8 cellular contexts compared by ENCODE assay signal in genomic region chr19:2950286-2951124, GRCh38. TPM values are rescaled to one million over a fixed set of nuclear protein-coding genes. Genes with fewer than 3 reads are reported as not detected.
DNase-seq lines count a peak whose midpoint lies in the region; ATAC-seq and TF ChIP-seq lines count a peak whose summit lies in the region.

No MANE protein-coding gene starts in this region.

- H3K79me2 ChIP-seq in H9 (ENCODE audit: insufficient read depth, low read length): peaks cover 5% of the 10 kb centered on the region; the same call in 1 of the 2 replicates

- DNase-seq in H9 (peak; percentile 99), M059J (ENCODE audit: low read depth) (peak; percentile 99), SHP77 (lab: John Stamatoyannopoulos, UW) (peak; percentile 98), activated gamma-delta T cell (lab: John Stamatoyannopoulos, UW) (peak; percentile 87), fibroblast of the aortic adventitia (ENCODE audit: low read depth) (peak; percentile 100)
- peak; percentile 100 for DNase-seq in natural killer cell treated with Interleukin-12 subunit alpha and Interleukin-12 subunit beta and Interleukin-15 and Interleukin-18, amount 100 ng/mL, for 72 hours (ENCODE audit: low spot score)
- peak; percentile 99 for DNase-seq in stimulated activated naive CD4-positive, alpha-beta T cell treated with Interleukin-2 at 50 U/mL for 16 hours (lab: John Stamatoyannopoulos, UW)

- peak overlapping the region; percentile 97 to 98 (median 97) for H3K27ac Mint-ChIP-seq in H9
- H3K27ac Mint-ChIP-seq in natural killer cell treated with Interleukin-12 subunit alpha and Interleukin-12 subunit beta and Interleukin-15 and Interleukin-18, amount 100 ng/mL, for 72 hours: peak overlapping the region; percentile 92 to 99

- H4K20me1 ChIP-seq in H9 (ENCODE audit: control insufficient read depth, insufficient read depth, insufficient read length): no peaks in the 10 kb centered on the region

- H3K36me3 ChIP-seq in ES-I3 (ENCODE audit: insufficient read depth, low read length): no peaks in the 10 kb centered on the region

- no peak overlapping the region for H3K23ac ChIP-seq in H9 (ENCODE audit: insufficient read length, low read depth, low read length)

- H2BK20ac ChIP-seq in H9 (ENCODE audit: low read depth, low read length, poor library complexity, severe bottlenecking): no peak overlapping the region

- no peak overlapping the region for H4K91ac ChIP-seq in H9 (ENCODE audit: insufficient read length, low read depth, low read length)

- H3K23me2 ChIP-seq in H9 (ENCODE audit: insufficient read length, low read depth, low read length, poor library complexity, severe bottlenecking): no peaks in the 10 kb centered on the region

- peak overlapping the region; percentile 97 to 99 for H3K4me3 Mint-ChIP-seq in H9
- peak overlapping the region; percentile 87 for H3K4me3 Mint-ChIP-seq in natural killer cell treated with Interleukin-12 subunit alpha and Interleukin-12 subunit beta and Interleukin-15 and Interleukin-18, amount 100 ng/mL, for 72 hours

- H4K8ac ChIP-seq in H9 (replicated peaks; ENCODE audit: insufficient read length, low read depth, low read length): no peak overlapping the region

- H3K4me1 ChIP-seq in ES-I3 (ENCODE audit: insufficient read depth, low read length) (0 out of 2 replicates have a peak, but pooled peaks cover 9% of the 10 kb centered on the region), H9 (ENCODE audit: insufficient read depth, low read length) (peaks cover 3% of the 10 kb centered on the region; the same call in 1 of the 2 replicates)

- H3K4me1 Mint-ChIP-seq in H9: peaks cover 8 to 16% of the 10 kb centered on the region in 2 experiments
- peaks cover 19 to 24% of the 10 kb centered on the region in 2 donors for H3K4me1 Mint-ChIP-seq in natural killer cell treated with Interleukin-12 subunit alpha and Interleukin-12 subunit beta and Interleukin-15 and Interleukin-18, amount 100 ng/mL, for 72 hours (ENCODE audit: low read depth in 2 of 2)

- TF ChIP-seq CTCF in H9 (conservative IDR thresholded peaks at IDR 0.05): no peak
- no peak for TF ChIP-seq CTCF in fibroblast of the aortic adventitia (IDR thresholded peaks at IDR 0.05; ENCODE audit: insufficient read depth, low read length)

- peak; percentile 98 to 99 for ATAC-seq in natural killer cell treated with Interleukin-12 subunit alpha and Interleukin-12 subunit beta and Interleukin-15 and Interleukin-18, amount 100 ng/mL, for 72 hours

- no peaks in the 10 kb centered on the region; a peak in 1 of 7 replicates for H3K36me3 Mint-ChIP-seq in H9 (ENCODE audit: insufficient read depth in 1 of 3, low read depth in 3 of 3)
- H3K36me3 Mint-ChIP-seq in natural killer cell treated with Interleukin-12 subunit alpha and Interleukin-12 subunit beta and Interleukin-15 and Interleukin-18, amount 100 ng/mL, for 72 hours: no peaks in the 10 kb centered on the region

- no peak overlapping the region for H2AFZ ChIP-seq in H9 (ENCODE audit: low read length)

- no peak overlapping the region for H4K5ac ChIP-seq in H9 (ENCODE audit: insufficient read length, low read depth, low read length)

- no peak overlapping the region for H2BK15ac ChIP-seq in H9 (ENCODE audit: low read depth, low read length)

- H3K14ac ChIP-seq in H9 (ENCODE audit: insufficient read depth, low read length): peak overlapping the region; percentile 21; the same call in 1 of the 2 replicates

- no peak overlapping the region for H3T11ph ChIP-seq in H9 (ENCODE audit: low read length)

- H3K4me3 ChIP-seq in fibroblast of the aortic adventitia (ENCODE audit: low read depth, low read length): peak overlapping the region; percentile 77

- WGBS in H9 (ENCODE audit: extremely low coverage, insufficient read length, low lambda C conversion rate): no CpG with 5 or more reads among the region's 53 CpGs

- H3K27me3 ChIP-seq in H9 (ENCODE audit: insufficient read depth, low read length): no peaks in the 10 kb centered on the region

- no peak overlapping the region for H3K4ac ChIP-seq in H9 (ENCODE audit: low read depth, low read length)

- H3K9me3 ChIP-seq in ES-I3 (ENCODE audit: control insufficient read depth, insufficient read depth, low read length): no peaks in the 10 kb centered on the region
- no peaks in the 10 kb centered on the region for H3K9me3 ChIP-seq in H9 (ENCODE audit: control insufficient read depth, low read depth, low read length)

- no peak overlapping the region for H3K56ac ChIP-seq in H9 (ENCODE audit: insufficient read length, low read depth, low read length)

- peak overlapping the region; percentile 86 for H3K9ac ChIP-seq in ES-I3 (ENCODE audit: low read depth, low read length)
- H3K9ac ChIP-seq in H9 (ENCODE audit: extremely low read depth, insufficient read length, low read length): peak overlapping the region; percentile 80

- peak overlapping the region; percentile 47 for H3K18ac ChIP-seq in H9 (ENCODE audit: insufficient read length, low read depth, low read length)

- no peaks in the 10 kb centered on the region for H3K9me3 Mint-ChIP-seq in H9
- no peaks in the 10 kb centered on the region for H3K9me3 Mint-ChIP-seq in natural killer cell treated with Interleukin-12 subunit alpha and Interleukin-12 subunit beta and Interleukin-15 and Interleukin-18, amount 100 ng/mL, for 72 hours

- no peaks in the 10 kb centered on the region for H3K79me1 ChIP-seq in H9 (ENCODE audit: insufficient read depth, low read depth, low read length, poor library complexity, severe bottlenecking)

- H3K27me3 Mint-ChIP-seq in H9 (ENCODE audit: low read depth): no peaks in the 10 kb centered on the region
- H3K27me3 Mint-ChIP-seq in natural killer cell treated with Interleukin-12 subunit alpha and Interleukin-12 subunit beta and Interleukin-15 and Interleukin-18, amount 100 ng/mL, for 72 hours: no peaks in the 10 kb centered on the region

- no peak overlapping the region for H2BK120ac ChIP-seq in H9 (ENCODE audit: low read depth, low read length, poor library complexity, severe bottlenecking)

- no peak overlapping the region for H3K27ac ChIP-seq in H9 (ENCODE audit: insufficient read length, low read depth, low read length)

- no peak overlapping the region for H2AK5ac ChIP-seq in H9 (ENCODE audit: insufficient read length, low read length)

- H2BK12ac ChIP-seq in H9 (ENCODE audit: insufficient read length, low read depth, low read length): no peak overlapping the region

- no peak overlapping the region for H2BK5ac ChIP-seq in H9 (ENCODE audit: insufficient read length, low read length)

- peak overlapping the region; percentile 76 for H3K4me2 ChIP-seq in H9 (ENCODE audit: insufficient read depth, insufficient read length, low read length)

RNA-seq across cellular contexts. Expression of gene ZNF77, which starts 5.7 kb away (rescaled TPM):
- total RNA-seq in H9 (2021): 4.3 and 4.6 TPM in 2 replicates
- total RNA-seq in M059J (2014; rRNA removed; shearing (Covaris generic)): 4.9 and 7.6 TPM in 2 replicates
- total RNA-seq in fibroblast of the aortic adventitia (ENCODE audit: low replicate concordance): 5.5 and 7.8 TPM in 2 replicates
- total RNA-seq in natural killer cell treated with Interleukin-12 subunit alpha and Interleukin-12 subunit beta and Interleukin-15 and Interleukin-18, amount 100 ng/mL, for 72 hours: 10 to 100 TPM in 1 of 2 donors, 1 to 10 TPM in 1; 5.3 to 10.4 TPM

RNA-seq across cellular contexts. Expression of gene TLE6, which starts 26.9 kb away (rescaled TPM):
- total RNA-seq in H9 (2021): 1.1 and 1.7 TPM in 2 replicates
- 0.10 and 2.8 TPM in 2 replicates for total RNA-seq in M059J (2014; rRNA removed; shearing (Covaris generic))
- 0.18 TPM in 1 of 2 replicates, not detected in the other for total RNA-seq in fibroblast of the aortic adventitia (ENCODE audit: low replicate concordance)
- 1 to 10 TPM in 1 of 2 donors, under 1 TPM in 1; 0.45 to 1.8 TPM for total RNA-seq in natural killer cell treated with Interleukin-12 subunit alpha and Interleukin-12 subunit beta and Interleukin-15 and Interleukin-18, amount 100 ng/mL, for 72 hours

RNA-seq across cellular contexts. Expression of gene ZNF57, which starts 49.8 kb away (rescaled TPM):
- 7.8 and 8.8 TPM in 2 replicates for total RNA-seq in H9 (2021)
- 5.0 and 8.4 TPM in 2 replicates for total RNA-seq in M059J (2014; rRNA removed; shearing (Covaris generic))
- total RNA-seq in fibroblast of the aortic adventitia (ENCODE audit: low replicate concordance): 3.4 and 4.8 TPM in 2 replicates
- total RNA-seq in natural killer cell treated with Interleukin-12 subunit alpha and Interleukin-12 subunit beta and Interleukin-15 and Interleukin-18, amount 100 ng/mL, for 72 hours: 1 to 10 TPM; 4.1 to 4.8 TPM
